In genomic region chr19:39327990-39328705, GRCh38 we compare ENCODE assay signal across 8 cellular contexts. TPM values are rescaled to one million over a fixed set of nuclear protein-coding genes. Genes with fewer than 3 reads are reported as not detected.
DNase-seq lines count a peak whose midpoint lies in the region; ATAC-seq and TF ChIP-seq lines count a peak whose summit lies in the region.

No MANE protein-coding gene starts in this region.

- H3K27me3 ChIP-seq in DOHH2 (ENCODE audit: control insufficient read depth, low read length) = no peaks in the 10 kb centered on the region
- no peaks in the 10 kb centered on the region for H3K27me3 ChIP-seq in Loucy (ENCODE audit: insufficient read depth, low read length, poor library complexity, severe bottlenecking)
- H3K27me3 ChIP-seq in trophoblast cell (ENCODE audit: insufficient read depth, low read length) = no peaks in the 10 kb centered on the region
- H3K27me3 ChIP-seq in upper lobe of right lung = no peaks in the 10 kb centered on the region

- ATAC-seq in upper lobe of right lung (peak; percentile 95), HG03045 (IDR thresholded peaks at IDR 0.05; ENCODE audit: unreplicated experiment) (no peak)

- H3K79me1 ChIP-seq in trophoblast cell (ENCODE audit: low read length) = no peaks in the 10 kb centered on the region

- peak; percentile 38 for DNase-seq in SKM-1 (lab: John Stamatoyannopoulos, UW; ENCODE audit: unreplicated experiment)
- DNase-seq in activated naive CD4-positive, alpha-beta T cell treated with anti-CD3 and anti-CD28 coated beads, Interleukin-2, amount 50 U/mL, for 16 hours = peak; percentile 83
- peak; percentile 71 to 98 (median 93) for DNase-seq in head of caudate nucleus
- DNase-seq in trophoblast cell = peak; percentile 69 to 90
- peak; percentile 91 for DNase-seq in upper lobe of right lung

- H3K18ac ChIP-seq in trophoblast cell (ENCODE audit: low read length) = no peak overlapping the region

- H3K14ac ChIP-seq in trophoblast cell (ENCODE audit: low read length) = no peak overlapping the region

- H2AK5ac ChIP-seq in trophoblast cell (ENCODE audit: low read length) = no peak overlapping the region

- H3K4me3 ChIP-seq in DOHH2 (ENCODE audit: low read length) (no peak overlapping the region), Loucy (ENCODE audit: low read length, poor library complexity, severe bottlenecking) (no peak overlapping the region), trophoblast cell (ENCODE audit: low read depth, low read length) (no peak overlapping the region), upper lobe of right lung (no peak overlapping the region)

- no peaks in the 10 kb centered on the region for H3K4me1 ChIP-seq in DOHH2 (ENCODE audit: control insufficient read depth, low read length)
- H3K4me1 ChIP-seq in Loucy (ENCODE audit: insufficient read depth, low read length, poor library complexity, severe bottlenecking) = peaks cover 9% of the 10 kb centered on the region
- no peaks in the 10 kb centered on the region for H3K4me1 ChIP-seq in trophoblast cell (ENCODE audit: control insufficient read depth in 1 of 2, insufficient read depth in 2 of 2, low read length in 2 of 2)
- H3K4me1 ChIP-seq in upper lobe of right lung = peaks cover 4% of the 10 kb centered on the region

- H2BK120ac ChIP-seq in trophoblast cell (ENCODE audit: insufficient read depth, low read length, poor library complexity) = no peak overlapping the region

- H3K36me3 ChIP-seq in DOHH2 (ENCODE audit: control insufficient read depth, low read length) = peaks cover 22% of the 10 kb centered on the region
- H3K36me3 ChIP-seq in Loucy (ENCODE audit: insufficient read depth, low read length) = peaks cover 3% of the 10 kb centered on the region; the same call in 1 of the 2 replicates
- no peaks in the 10 kb centered on the region for H3K36me3 ChIP-seq in trophoblast cell (ENCODE audit: control insufficient read depth in 1 of 2, insufficient read depth in 2 of 2, low read length in 2 of 2)
- peaks cover 9% of the 10 kb centered on the region for H3K36me3 ChIP-seq in upper lobe of right lung

- WGBS in trophoblast cell (ENCODE audit: extremely low coverage, insufficient coverage, insufficient read length) = no CpG with 5 or more reads among the region's 19 CpGs

- no peak overlapping the region for H3K4me2 ChIP-seq in DOHH2 (ENCODE audit: low read length)
- peak overlapping the region; percentile 16 for H3K4me2 ChIP-seq in Loucy (ENCODE audit: low read depth, low read length, poor library complexity, severe bottlenecking)
- H3K4me2 ChIP-seq in trophoblast cell (ENCODE audit: low read length) = no peak overlapping the region

- no peak overlapping the region for H2BK5ac ChIP-seq in trophoblast cell (ENCODE audit: low read depth, low read length, poor library complexity)

- H3K23ac ChIP-seq in trophoblast cell (ENCODE audit: low read length) = no peak overlapping the region

- H4K20me1 ChIP-seq in DOHH2 (ENCODE audit: control insufficient read depth, insufficient read depth, low read depth, low read length) = no peaks in the 10 kb centered on the region
- H4K20me1 ChIP-seq in Loucy (ENCODE audit: insufficient read depth, low read length, poor library complexity, severe bottlenecking) = peaks cover 4% of the 10 kb centered on the region

- no peaks in the 10 kb centered on the region for H3K9me2 ChIP-seq in DOHH2 (replicated peaks; ENCODE audit: control insufficient read depth, low read length)
- H3K9me2 ChIP-seq in Loucy (replicated peaks; ENCODE audit: low read depth, low read length) = no peaks in the 10 kb centered on the region

- H3K27ac ChIP-seq in DOHH2 (ENCODE audit: low read depth, low read length) (no peak overlapping the region), trophoblast cell (ENCODE audit: low read depth, low read length) (no peak overlapping the region), upper lobe of right lung (no peak overlapping the region)

- no peak overlapping the region for H4K91ac ChIP-seq in trophoblast cell (ENCODE audit: low read depth, low read length)

- H2AFZ ChIP-seq in Loucy (ENCODE audit: low read length) = no peak overlapping the region
- H2AFZ ChIP-seq in trophoblast cell (ENCODE audit: insufficient read depth, low read length, poor library complexity) = no peak overlapping the region

- no peak overlapping the region for H4K12ac ChIP-seq in trophoblast cell (ENCODE audit: low read depth, low read length)

- TF ChIP-seq CTCF in DOHH2 (IDR thresholded peaks at IDR 0.05; ENCODE audit: low read depth, low read length, poor library complexity, severe bottlenecking) (peak; percentile 95), Loucy (conservative IDR thresholded peaks at IDR 0.05; ENCODE audit: low read length) (peak; percentile 99), upper lobe of right lung (IDR thresholded peaks at IDR 0.05) (peak; percentile 94)

- H2BK12ac ChIP-seq in trophoblast cell (ENCODE audit: low read length) = no peak overlapping the region

- H3K9me3 ChIP-seq in DOHH2 (ENCODE audit: control insufficient read depth, insufficient read depth, low read length) (no peaks in the 10 kb centered on the region), Loucy (ENCODE audit: insufficient read depth, low read depth, low read length) (no peaks in the 10 kb centered on the region), trophoblast cell (ENCODE audit: insufficient read depth, low read depth, low read length) (peaks cover 3% of the 10 kb centered on the region), upper lobe of right lung (no peaks in the 10 kb centered on the region)

- no peak overlapping the region for H3K9ac ChIP-seq in Loucy (ENCODE audit: low read depth, low read length, poor library complexity, severe bottlenecking)
- no peak overlapping the region for H3K9ac ChIP-seq in trophoblast cell (ENCODE audit: low read length)

- peaks cover 4% of the 10 kb centered on the region; the same call in 1 of the 2 replicates for H3F3A ChIP-seq in DOHH2 (ENCODE audit: control insufficient read depth, insufficient read depth)
- no peaks in the 10 kb centered on the region; the same call in 1 of the 2 replicates for H3F3A ChIP-seq in Loucy (ENCODE audit: low read depth)

- H4K8ac ChIP-seq in trophoblast cell (ENCODE audit: low read depth, low read length) = no peak overlapping the region

- H3K79me2 ChIP-seq in DOHH2 (ENCODE audit: control insufficient read depth, low read length) (no peaks in the 10 kb centered on the region), Loucy (ENCODE audit: insufficient read depth, low read length) (peaks cover 22% of the 10 kb centered on the region), trophoblast cell (ENCODE audit: control insufficient read depth, insufficient read depth, low read length, poor library complexity) (no peaks in the 10 kb centered on the region)

- H3K4ac ChIP-seq in trophoblast cell (ENCODE audit: low read depth, low read length) = no peak overlapping the region

- intact Hi-C loops in head of caudate nucleus (cut with DNase I) = loop anchor here (5.0 kb wide), 3 partner anchors 206 to 366 kb away; no protein-coding TSS in a partner anchor
- intact Hi-C loops in upper lobe of right lung (cut with DNase I) = loop anchor here (10.0 kb wide), 1 partner anchor 203 kb away; the partner anchor contains the start of gene PAK4

RNA-seq across cellular contexts. Expression of gene LRFN1, which starts 7.5 kb away (rescaled TPM):
- 2.1 and 2.7 TPM in 2 replicates for polyA plus RNA-seq in trophoblast cell (2013)
- 2.2 TPM for total RNA-seq in upper lobe of right lung

RNA-seq across cellular contexts. Expression of gene GMFG, which starts 7.7 kb away (rescaled TPM):
- polyA plus RNA-seq in trophoblast cell (2013) = 0.55 and 0.79 TPM in 2 replicates
- 113 TPM for total RNA-seq in upper lobe of right lung

RNA-seq across cellular contexts. Expression of gene SAMD4B, which starts 14.1 kb away (rescaled TPM):
- polyA plus RNA-seq in trophoblast cell (2013) = 161 and 162 TPM in 2 replicates
- 81.2 TPM for total RNA-seq in upper lobe of right lung

RNA-seq across cellular contexts. Expression of gene IFNL1, which starts 31.9 kb away (rescaled TPM):
- polyA plus RNA-seq in trophoblast cell (2013) = 0.12 and 0.18 TPM in 2 replicates
- total RNA-seq in upper lobe of right lung = not detected

RNA-seq across cellular contexts. Expression of gene IFNL2, which starts 60.0 kb away (rescaled TPM):
- 0.07 TPM in 1 of 2 replicates, not detected in the other for polyA plus RNA-seq in trophoblast cell (2013)
- not detected for total RNA-seq in upper lobe of right lung

Comparison
In these comparisons a context has a peak if more than half of its experiments do, and no peak if none do; other contexts are left out.
1. DNase-seq: peak in every context shown above with its lines; median percentile 93 in head of caudate nucleus; 91 in upper lobe of right lung; 83 in activated naive CD4-positive, alpha-beta T cell treated with anti-CD3 and anti-CD28 coated beads, Interleukin-2, amount 50 U/mL, for 16 hours; 80 in trophoblast cell; 38 in SKM-1.